ENCODE assay signal across 10 cellular contexts in genomic region chr1:46675549-46676314, GRCh38. TPM values are rescaled to one million over a fixed set of nuclear protein-coding genes. Genes with fewer than 3 reads are reported as not detected.
DNase-seq lines count a peak whose midpoint lies in the region; ATAC-seq, FAIRE-seq and TF ChIP-seq lines count a peak whose summit lies in the region.
"Had no signal": no experiment of that assay in that cellular context is flagged by ENCODE, and none has a peak within 500 bp of the region (broad histone marks: within the 10 kb centered on the region; RNA-seq: fewer than 3 reads in every experiment).

No MANE protein-coding gene starts in this region.

- no peak overlapping the region for H3K9ac ChIP-seq in HepG2 (ENCODE audit: insufficient read depth, low read depth, low read length)

- H3K4me2 ChIP-seq in HepG2 (ENCODE audit: low read depth, low read length), result no peak overlapping the region

- intact Hi-C loops in HepG2 (cut with micrococcal nuclease; ENCODE audit: unreplicated experiment), result no loop called here

- no peak for TF ChIP-seq RAD21 in HepG2 (CRISPR knock-in tag; IDR thresholded peaks at IDR 0.05)

- in situ Hi-C loops in HepG2 (cut with HindIII; ENCODE audit: extremely low pct_ligation_motif_present, low pct_unique_long_range_greater_than_20kb), result no loop called here

- H3K4me1 ChIP-seq in HepG2 (ENCODE audit: insufficient read depth, low read length) (no peaks in the 10 kb centered on the region; the same call in 1 of the 2 replicates), BE2C (no peaks in the 10 kb centered on the region)

- no peaks in the 10 kb centered on the region for H3K27me3 ChIP-seq in HepG2 (ENCODE audit: control insufficient read depth in 1 of 2, insufficient read depth in 2 of 2, low read length in 2 of 2)
- no peaks in the 10 kb centered on the region for H3K27me3 ChIP-seq in BE2C

- no peak overlapping the region for H2AFZ ChIP-seq in HepG2 (ENCODE audit: low read length)

- DNase-seq in HepG2 (ENCODE audit: low spot score), result no peak
- no peak for DNase-seq in BE2C
- DNase-seq in NCI-H146 (lab: John Stamatoyannopoulos, UW), result no peak
- DNase-seq in frontal cortex (ENCODE audit: low spot score in 2 of 2), result no peak
- no peak for DNase-seq in NCI-H2171 (lab: John Stamatoyannopoulos, UW)

- H3K4me3 ChIP-seq in HepG2 (replicated peaks in 1 of 3; ENCODE audit: insufficient read depth in 1 of 3, low read depth in 2 of 3, low read length in 3 of 3) (no peak overlapping the region), BE2C (ENCODE audit: low read depth, low read length) (no peak overlapping the region)

- 83% methylated on average over 1 of the region's 1 CpG for WGBS in HepG2 (ENCODE audit: low lambda C conversion rate)

- H3K36me3 ChIP-seq in KOPT-K1 (ENCODE audit: insufficient read depth, low read length) (peaks cover 72% of the 10 kb centered on the region), HepG2 (replicated peaks in 1 of 2; ENCODE audit: control insufficient read depth in 1 of 2, insufficient read depth in 2 of 2, low read length in 2 of 2) (peaks cover 12 to 37% of the 10 kb centered on the region in 2 experiments; a peak in 4 of 5 replicates), BE2C (peaks cover 6% of the 10 kb centered on the region)

- H3K9me3 ChIP-seq in KOPT-K1 (ENCODE audit: insufficient read depth, low read length, poor library complexity, severe bottlenecking), result no peaks in the 10 kb centered on the region
- no peaks in the 10 kb centered on the region for H3K9me3 ChIP-seq in HepG2 (ENCODE audit: low read length)
- no peaks in the 10 kb centered on the region for H3K9me3 ChIP-seq in BE2C

- POLR2A ChIA-PET in HepG2 (lab: Yijun Ruan, JAX), result no interaction called here

- H3K79me2 ChIP-seq in HepG2 (ENCODE audit: insufficient read depth, low read length), result no peaks in the 10 kb centered on the region

- TF ChIP-seq CTCF in HepG2 (CRISPR knock-in tag; IDR thresholded peaks at IDR 0.05), result no peak
- TF ChIP-seq CTCF in BE2C (IDR thresholded peaks at IDR 0.05; ENCODE audit: low read depth, low read length), result no peak

- CTCF ChIA-PET in HepG2 (lab: Yijun Ruan, JAX; ENCODE audit: low intra/inter-chr PET ratio, low total read pairs), result no interaction called here

- TF ChIP-seq POLR2A in HepG2 (IDR thresholded peaks at IDR 0.05; ENCODE audit: insufficient read depth in 1 of 2, low read depth in 2 of 2, low read length in 2 of 2), result no peak

- H3K27ac ChIP-seq in KOPT-K1 (ENCODE audit: low read depth, low read length, poor library complexity, severe bottlenecking) (peak overlapping the region; percentile 59), HepG2 (ENCODE audit: extremely low read length, insufficient read depth, low read length) (no peak overlapping the region)

- TF ChIP-seq EP300 in HepG2 (IDR thresholded peaks at IDR 0.05; ENCODE audit: low read depth in 2 of 2, low read length in 2 of 2) (no peak), HepG2 (CRISPR knock-in tag; IDR thresholded peaks at IDR 0.05; ENCODE audit: borderline replicate concordance) (no peak)

- H4K20me1 ChIP-seq in HepG2 (ENCODE audit: insufficient read depth, low read length), result no peaks in the 10 kb centered on the region

- FAIRE-seq in HepG2 (lab: Jason Lieb, UNC) (no peak), frontal cortex (lab: Jason Lieb, UNC) (no peak)
- FAIRE-seq: G401.6 had no signal

- ATAC-seq in GM18517 (IDR thresholded peaks at IDR 0.05; ENCODE audit: unreplicated experiment) (peak; percentile 72), GM21619 (IDR thresholded peaks at IDR 0.05; ENCODE audit: unreplicated experiment) (peak; percentile 74), HepG2 (no peak)

- no TSS peak for BruUV-seq in HepG2 (replicated peaks; lab: Mats Ljungman, UMichigan)

RNA-seq across cellular contexts. Expression of gene TEX38, which starts 4.1 kb away (rescaled TPM):
- not detected in 2 replicates for total RNA-seq in HepG2 (2016; rRNA removed; fragmentation: Illumina TruSeq; extraction: Trizol)
- not detected in 2 replicates for total RNA-seq in HepG2 (2016; cell fraction: cytosol; rRNA removed; fragmentation: Illumina TruSeq; extraction: Trizol; ENCODE audit: low read depth)
- not detected in 2 replicates for total RNA-seq in HepG2 (2016; cell fraction: insoluble cytoplasmic fraction; rRNA removed; fragmentation: Illumina TruSeq; extraction: Trizol)
- total RNA-seq in HepG2 (2016; cell fraction: membrane; rRNA removed; fragmentation: Illumina TruSeq; extraction: Trizol), result not detected in 2 replicates
- not detected in 2 replicates for total RNA-seq in HepG2 (2016; cell fraction: nucleus; rRNA removed; fragmentation: Illumina TruSeq; extraction: Trizol)
- 0.07 and 0.18 TPM in 2 replicates for polyA plus RNA-seq in HepG2 (2011; rRNA removed)
- not detected in 2 replicates for polyA plus RNA-seq in HepG2 (2011; cell fraction: cytosol; rRNA removed)
- polyA plus RNA-seq in HepG2 (2011; cell fraction: nucleus; rRNA removed), result 0.34 and 0.36 TPM in 2 replicates
- not detected in 2 replicates for polyA plus RNA-seq in HepG2 (2012)
- not detected in 2 replicates for polyA plus RNA-seq in HepG2 (2016; cell fraction: cytosol; fragmentation: Illumina TruSeq; extraction: Trizol; ENCODE audit: low read depth)
- polyA plus RNA-seq in HepG2 (2016; cell fraction: insoluble cytoplasmic fraction; fragmentation: Illumina TruSeq; extraction: Trizol; ENCODE audit: low read depth), result not detected in 2 replicates
- polyA plus RNA-seq in HepG2 (2016; cell fraction: membrane; fragmentation: Illumina TruSeq; extraction: Trizol; ENCODE audit: low read depth), result not detected in 2 replicates
- polyA plus RNA-seq in HepG2 (2016; cell fraction: nucleus; fragmentation: Illumina TruSeq; extraction: Trizol; ENCODE audit: insufficient read depth, low read depth), result not detected in 2 replicates
- polyA minus RNA-seq in HepG2 (2011; rRNA and poly(A)+ RNA removed; ENCODE audit: low replicate concordance), result 0.40 TPM in 1 of 2 replicates, not detected in the other
- not detected in 2 replicates for polyA minus RNA-seq in HepG2 (2011; cell fraction: cytosol; rRNA and poly(A)+ RNA removed)
- not detected in 2 replicates for polyA minus RNA-seq in HepG2 (2011; cell fraction: nucleus; rRNA and poly(A)+ RNA removed)
- polyA plus RNA-seq in BE2C (2012; ENCODE audit: insufficient read depth, insufficient read length, low read depth), result not detected
- total RNA-seq in frontal cortex, result not detected
- total RNA-seq: dermis microvascular lymphatic vessel endothelial cell had no signal

RNA-seq across cellular contexts. Expression of gene ATPAF1, which starts 7.6 kb away (rescaled TPM):
- total RNA-seq in HepG2 (2016; rRNA removed; fragmentation: Illumina TruSeq; extraction: Trizol) (66.6 and 82.9 TPM in 2 replicates), frontal cortex (31.4 TPM)
- total RNA-seq in HepG2 (2016; cell fraction: cytosol; rRNA removed; fragmentation: Illumina TruSeq; extraction: Trizol; ENCODE audit: low read depth), result 16.7 and 20.1 TPM in 2 replicates
- total RNA-seq in HepG2 (2016; cell fraction: insoluble cytoplasmic fraction; rRNA removed; fragmentation: Illumina TruSeq; extraction: Trizol), result 68.9 and 89.4 TPM in 2 replicates
- total RNA-seq in HepG2 (2016; cell fraction: membrane; rRNA removed; fragmentation: Illumina TruSeq; extraction: Trizol), result 49.1 and 50.0 TPM in 2 replicates
- total RNA-seq in HepG2 (2016; cell fraction: nucleus; rRNA removed; fragmentation: Illumina TruSeq; extraction: Trizol), result 25.2 and 28.9 TPM in 2 replicates
- 57.3 and 76.7 TPM in 2 replicates for polyA plus RNA-seq in HepG2 (2011; rRNA removed)
- polyA plus RNA-seq in HepG2 (2011; cell fraction: cytosol; rRNA removed), result 49.4 and 72.7 TPM in 2 replicates
- polyA plus RNA-seq in HepG2 (2011; cell fraction: nucleus; rRNA removed), result 20.5 and 24.9 TPM in 2 replicates
- 41.0 and 52.7 TPM in 2 replicates for polyA plus RNA-seq in HepG2 (2012)
- 22.8 and 23.2 TPM in 2 replicates for polyA plus RNA-seq in HepG2 (2016; cell fraction: cytosol; fragmentation: Illumina TruSeq; extraction: Trizol; ENCODE audit: low read depth)
- 95.2 and 103 TPM in 2 replicates for polyA plus RNA-seq in HepG2 (2016; cell fraction: insoluble cytoplasmic fraction; fragmentation: Illumina TruSeq; extraction: Trizol; ENCODE audit: low read depth)
- 45.1 and 45.9 TPM in 2 replicates for polyA plus RNA-seq in HepG2 (2016; cell fraction: membrane; fragmentation: Illumina TruSeq; extraction: Trizol; ENCODE audit: low read depth)
- polyA plus RNA-seq in HepG2 (2016; cell fraction: nucleus; fragmentation: Illumina TruSeq; extraction: Trizol; ENCODE audit: insufficient read depth, low read depth), result 40.9 and 46.7 TPM in 2 replicates
- polyA minus RNA-seq in HepG2 (2011; rRNA and poly(A)+ RNA removed; ENCODE audit: low replicate concordance), result 21.5 and 23.1 TPM in 2 replicates
- 34.2 and 40.5 TPM in 2 replicates for polyA minus RNA-seq in HepG2 (2011; cell fraction: cytosol; rRNA and poly(A)+ RNA removed)
- 26.4 and 40.3 TPM in 2 replicates for polyA minus RNA-seq in HepG2 (2011; cell fraction: nucleus; rRNA and poly(A)+ RNA removed)
- polyA plus RNA-seq in BE2C (2012; ENCODE audit: insufficient read depth, insufficient read length, low read depth), result 28.3 TPM

RNA-seq across cellular contexts. Expression of gene EFCAB14, which starts 43.2 kb away (rescaled TPM):
- total RNA-seq in HepG2 (2016; rRNA removed; fragmentation: Illumina TruSeq; extraction: Trizol), result 17.4 and 17.9 TPM in 2 replicates
- total RNA-seq in HepG2 (2016; cell fraction: cytosol; rRNA removed; fragmentation: Illumina TruSeq; extraction: Trizol; ENCODE audit: low read depth), result 11.0 and 11.7 TPM in 2 replicates
- 16.1 and 18.3 TPM in 2 replicates for total RNA-seq in HepG2 (2016; cell fraction: insoluble cytoplasmic fraction; rRNA removed; fragmentation: Illumina TruSeq; extraction: Trizol)
- 25.4 and 27.5 TPM in 2 replicates for total RNA-seq in HepG2 (2016; cell fraction: membrane; rRNA removed; fragmentation: Illumina TruSeq; extraction: Trizol)
- 20.5 and 25.5 TPM in 2 replicates for total RNA-seq in HepG2 (2016; cell fraction: nucleus; rRNA removed; fragmentation: Illumina TruSeq; extraction: Trizol)
- polyA plus RNA-seq in HepG2 (2011; rRNA removed), result 12.4 and 13.4 TPM in 2 replicates
- 7.2 and 10.6 TPM in 2 replicates for polyA plus RNA-seq in HepG2 (2011; cell fraction: cytosol; rRNA removed)
- polyA plus RNA-seq in HepG2 (2011; cell fraction: nucleus; rRNA removed), result 11.6 and 14.9 TPM in 2 replicates
- 11.5 and 11.8 TPM in 2 replicates for polyA plus RNA-seq in HepG2 (2012)
- polyA plus RNA-seq in HepG2 (2016; cell fraction: cytosol; fragmentation: Illumina TruSeq; extraction: Trizol; ENCODE audit: low read depth), result 6.7 and 7.2 TPM in 2 replicates
- polyA plus RNA-seq in HepG2 (2016; cell fraction: insoluble cytoplasmic fraction; fragmentation: Illumina TruSeq; extraction: Trizol; ENCODE audit: low read depth), result 18.6 and 19.8 TPM in 2 replicates
- polyA plus RNA-seq in HepG2 (2016; cell fraction: membrane; fragmentation: Illumina TruSeq; extraction: Trizol; ENCODE audit: low read depth), result 17.5 and 20.0 TPM in 2 replicates
- polyA plus RNA-seq in HepG2 (2016; cell fraction: nucleus; fragmentation: Illumina TruSeq; extraction: Trizol; ENCODE audit: insufficient read depth, low read depth), result 25.2 and 29.8 TPM in 2 replicates
- polyA minus RNA-seq in HepG2 (2011; rRNA and poly(A)+ RNA removed; ENCODE audit: low replicate concordance), result 12.3 and 40.5 TPM in 2 replicates
- polyA minus RNA-seq in HepG2 (2011; cell fraction: cytosol; rRNA and poly(A)+ RNA removed), result 13.4 and 18.1 TPM in 2 replicates
- 22.0 and 31.1 TPM in 2 replicates for polyA minus RNA-seq in HepG2 (2011; cell fraction: nucleus; rRNA and poly(A)+ RNA removed)
- polyA plus RNA-seq in BE2C (2012; ENCODE audit: insufficient read depth, insufficient read length, low read depth), result 3.5 TPM
- total RNA-seq in frontal cortex, result 11.0 TPM

RNA-seq across cellular contexts. Expression of gene MOB3C, which starts 59.1 kb away (rescaled TPM):
- total RNA-seq in HepG2 (2016; rRNA removed; fragmentation: Illumina TruSeq; extraction: Trizol) (3.1 and 3.5 TPM in 2 replicates), frontal cortex (3.3 TPM)
- total RNA-seq in HepG2 (2016; cell fraction: cytosol; rRNA removed; fragmentation: Illumina TruSeq; extraction: Trizol; ENCODE audit: low read depth), result 0.79 and 1.5 TPM in 2 replicates
- 3.4 and 3.8 TPM in 2 replicates for total RNA-seq in HepG2 (2016; cell fraction: insoluble cytoplasmic fraction; rRNA removed; fragmentation: Illumina TruSeq; extraction: Trizol)
- total RNA-seq in HepG2 (2016; cell fraction: membrane; rRNA removed; fragmentation: Illumina TruSeq; extraction: Trizol), result 3.4 and 3.6 TPM in 2 replicates
- 2.9 TPM in 2 replicates for total RNA-seq in HepG2 (2016; cell fraction: nucleus; rRNA removed; fragmentation: Illumina TruSeq; extraction: Trizol)
- polyA plus RNA-seq in HepG2 (2011; rRNA removed), result 4.1 and 6.8 TPM in 2 replicates
- polyA plus RNA-seq in HepG2 (2011; cell fraction: cytosol; rRNA removed), result 3.7 and 4.9 TPM in 2 replicates
- polyA plus RNA-seq in HepG2 (2011; cell fraction: nucleus; rRNA removed), result 10.1 and 10.6 TPM in 2 replicates
- 2.3 and 2.7 TPM in 2 replicates for polyA plus RNA-seq in HepG2 (2012)
- polyA plus RNA-seq in HepG2 (2016; cell fraction: cytosol; fragmentation: Illumina TruSeq; extraction: Trizol; ENCODE audit: low read depth), result 1.1 TPM in 2 replicates
- 2.9 and 3.1 TPM in 2 replicates for polyA plus RNA-seq in HepG2 (2016; cell fraction: insoluble cytoplasmic fraction; fragmentation: Illumina TruSeq; extraction: Trizol; ENCODE audit: low read depth)
- 2.2 and 2.4 TPM in 2 replicates for polyA plus RNA-seq in HepG2 (2016; cell fraction: membrane; fragmentation: Illumina TruSeq; extraction: Trizol; ENCODE audit: low read depth)
- 3.5 and 4.0 TPM in 2 replicates for polyA plus RNA-seq in HepG2 (2016; cell fraction: nucleus; fragmentation: Illumina TruSeq; extraction: Trizol; ENCODE audit: insufficient read depth, low read depth)
- 6.7 and 10.0 TPM in 2 replicates for polyA minus RNA-seq in HepG2 (2011; rRNA and poly(A)+ RNA removed; ENCODE audit: low replicate concordance)
- 1.6 and 1.7 TPM in 2 replicates for polyA minus RNA-seq in HepG2 (2011; cell fraction: cytosol; rRNA and poly(A)+ RNA removed)
- 5.7 and 7.6 TPM in 2 replicates for polyA minus RNA-seq in HepG2 (2011; cell fraction: nucleus; rRNA and poly(A)+ RNA removed)
- polyA plus RNA-seq in BE2C (2012; ENCODE audit: insufficient read depth, insufficient read length, low read depth), result 0.17 TPM
